Comparison of ENCODE assay signal across 11 cellular contexts in genomic region chr12:116520801-116521471, GRCh38. TPM values are rescaled to one million over a fixed set of nuclear protein-coding genes. Genes with fewer than 3 reads are reported as not detected.
DNase-seq lines count a peak whose midpoint lies in the region; ATAC-seq, FAIRE-seq and TF ChIP-seq lines count a peak whose summit lies in the region.
"Had no signal": no experiment of that assay in that cellular context is flagged by ENCODE, and none has a peak within 500 bp of the region (broad histone marks: within the 10 kb centered on the region; RNA-seq: fewer than 3 reads in every experiment).

No MANE protein-coding gene starts in this region.

- FAIRE-seq in endothelial cell of umbilical vein (lab: Jason Lieb, UNC), result peak; percentile 12
- FAIRE-seq: small intestine had no signal

- H3K27ac ChIP-seq in RWPE2 (ENCODE audit: poor library complexity, severe bottlenecking), result no peak overlapping the region
- no peak overlapping the region for H3K27ac ChIP-seq in endothelial cell of umbilical vein (ENCODE audit: insufficient read depth, low read depth, low read length)
- no peak overlapping the region for H3K27ac ChIP-seq in neural progenitor cell
- no peak overlapping the region for H3K27ac ChIP-seq in coronary artery

- H3K27me3 Mint-ChIP-seq in neural progenitor cell (ENCODE audit: insufficient read depth, low read depth) (peaks cover 3% of the 10 kb centered on the region), Calu3 (ENCODE audit: unreplicated experiment) (peaks cover 65% of the 10 kb centered on the region)

- DNase-seq in G401 (ENCODE audit: low spot score) (peak; percentile 94), RWPE2 (ENCODE audit: low spot score) (no peak), endothelial cell of umbilical vein (ENCODE audit: low read depth, low spot score) (peak; percentile 29), neural progenitor cell (ENCODE audit: low spot score) (no peak), Calu3 (no peak), DMS 273 treated with DMSO at 0.1 percent for 48 hours (lab: John Stamatoyannopoulos, UW) (no peak), coronary artery (ENCODE audit: low spot score) (no peak)
- DNase-seq: small intestine, SW 1271 had no signal

- H3K27ac Mint-ChIP-seq in neural progenitor cell, result peak overlapping the region; percentile 40
- no peak overlapping the region for H3K27ac Mint-ChIP-seq in Calu3 (ENCODE audit: unreplicated experiment)
- H3K27ac Mint-ChIP-seq: activated T-helper 1 cell treated with anti-CD3 and anti-CD28 coated beads, Interleukin-12 subunit alpha, Interleukin-12 subunit beta, Interleukin-2, Interleukin-4 antibody, amounts not matched to agents 30 ng/mL and 10 ng/mL and 1 ng/mL, durations not matched to agents 14 hours and 24 hours and 36 hours had no signal

- peak overlapping the region; percentile 15 for H2AFZ ChIP-seq in endothelial cell of umbilical vein (ENCODE audit: low read depth, low read length)
- peak overlapping the region; percentile 27 for H2AFZ ChIP-seq in neural progenitor cell (replicated peaks)

- H4K20me1 ChIP-seq in endothelial cell of umbilical vein (replicated peaks; ENCODE audit: control insufficient read depth, extremely low read depth, insufficient read depth, low read length), result no peaks in the 10 kb centered on the region
- H4K20me1 ChIP-seq in neural progenitor cell (ENCODE audit: low read depth), result no peaks in the 10 kb centered on the region

- POLR2A ChIA-PET in endothelial cell of umbilical vein (lab: Charles Lee), result no interaction called here

- H3K79me2 ChIP-seq in endothelial cell of umbilical vein (ENCODE audit: control insufficient read depth, insufficient read depth, low read length), result no peaks in the 10 kb centered on the region
- no peaks in the 10 kb centered on the region for H3K79me2 ChIP-seq in neural progenitor cell (ENCODE audit: low read depth)

- dilution Hi-C loops in endothelial cell of umbilical vein (cut with MboI; ENCODE audit: extremely low pct_ligation_motif_present, low sequenced_read_pairs), result no loop called here

- in situ Hi-C loops in G401 (cut with HindIII; ENCODE audit: low sequenced_read_pairs), result no loop called here

- H3K4me3 Mint-ChIP-seq in neural progenitor cell (peak overlapping the region; percentile 7), Calu3 (ENCODE audit: low read depth, unreplicated experiment) (no peak overlapping the region)
- H3K4me3 Mint-ChIP-seq: activated T-helper 1 cell treated with anti-CD3 and anti-CD28 coated beads, Interleukin-12 subunit alpha, Interleukin-12 subunit beta, Interleukin-2, Interleukin-4 antibody, amounts not matched to agents 30 ng/mL and 10 ng/mL and 1 ng/mL, durations not matched to agents 14 hours and 24 hours and 36 hours had no signal

- H3K36me3 Mint-ChIP-seq in neural progenitor cell (no peaks in the 10 kb centered on the region), Calu3 (ENCODE audit: insufficient read depth, unreplicated experiment) (no peaks in the 10 kb centered on the region)

- peaks cover 18% of the 10 kb centered on the region for H3K4me1 ChIP-seq in RWPE2 (ENCODE audit: insufficient read depth, poor library complexity, severe bottlenecking)
- H3K4me1 ChIP-seq in endothelial cell of umbilical vein (ENCODE audit: control insufficient read depth, extremely low read depth, insufficient read depth, low read length), result peaks cover 11% of the 10 kb centered on the region
- H3K4me1 ChIP-seq in neural progenitor cell, result peaks cover 22% of the 10 kb centered on the region

- TF ChIP-seq CTCF in RWPE2 (IDR thresholded peaks at IDR 0.05; ENCODE audit: poor library complexity, severe bottlenecking), result no peak
- TF ChIP-seq CTCF in endothelial cell of umbilical vein (IDR thresholded peaks at IDR 0.05; ENCODE audit: extremely low read depth in 1 of 2, insufficient read depth in 1 of 2, low read depth in 1 of 2, low read length in 2 of 2), result no peak
- no peak for TF ChIP-seq CTCF in neural progenitor cell (IDR thresholded peaks at IDR 0.05)
- TF ChIP-seq CTCF in Calu3 (IDR thresholded peaks at IDR 0.05; ENCODE audit: unreplicated experiment), result no peak
- no peak for TF ChIP-seq CTCF in coronary artery (IDR thresholded peaks at IDR 0.05)

- H3K36me3 ChIP-seq in RWPE2 (ENCODE audit: low read depth) (no peaks in the 10 kb centered on the region), endothelial cell of umbilical vein (ENCODE audit: control insufficient read depth in 2 of 2, extremely low read depth in 1 of 2, insufficient read depth in 2 of 2, low read length in 2 of 2) (no peaks in the 10 kb centered on the region), neural progenitor cell (no peaks in the 10 kb centered on the region)

- no peaks in the 10 kb centered on the region for H3K27me3 ChIP-seq in RWPE2 (ENCODE audit: insufficient read depth, poor library complexity, severe bottlenecking)
- H3K27me3 ChIP-seq in endothelial cell of umbilical vein (ENCODE audit: control insufficient read depth in 2 of 2, insufficient read depth in 2 of 2, low read length in 2 of 2), result peaks cover 0 to 3% of the 10 kb centered on the region in 2 experiments
- H3K27me3 ChIP-seq in neural progenitor cell, result no peaks in the 10 kb centered on the region

- H3K9me1 ChIP-seq in endothelial cell of umbilical vein (replicated peaks; ENCODE audit: control insufficient read depth, extremely low read depth, insufficient read depth, low read length), result no peaks in the 10 kb centered on the region

- ATAC-seq in RWPE2 (ENCODE audit: low read depth), result peak; percentile 17; the same call in 2 of the 3 replicates
- ATAC-seq in HG03457 (IDR thresholded peaks at IDR 0.05; ENCODE audit: unreplicated experiment), result no peak

- H3F3A ChIP-seq in neural progenitor cell (ENCODE audit: low read depth), result no peaks in the 10 kb centered on the region

- H3K9ac ChIP-seq in endothelial cell of umbilical vein (replicated peaks; ENCODE audit: extremely low read depth, insufficient read depth, low read length) (no peak overlapping the region), neural progenitor cell (no peak overlapping the region)

- no peak for TF ChIP-seq POLR2A in endothelial cell of umbilical vein (IDR thresholded peaks at IDR 0.05; ENCODE audit: low read depth, low read length)

- H3K9me3 ChIP-seq in RWPE2 (ENCODE audit: severe bottlenecking), result no peaks in the 10 kb centered on the region
- H3K9me3 ChIP-seq in endothelial cell of umbilical vein (replicated peaks; ENCODE audit: control insufficient read depth, insufficient read depth, low read length), result no peaks in the 10 kb centered on the region
- H3K9me3 ChIP-seq in neural progenitor cell (ENCODE audit: low read depth), result no peaks in the 10 kb centered on the region

- H3K4me3 ChIP-seq in RWPE2 (ENCODE audit: severe bottlenecking) (no peak overlapping the region), endothelial cell of umbilical vein (replicated peaks in 1 of 3; ENCODE audit: insufficient read depth in 1 of 3, low read depth in 1 of 3, low read length in 3 of 3) (no peak overlapping the region), neural progenitor cell (no peak overlapping the region), coronary artery (no peak overlapping the region)

- intact Hi-C loops in endothelial cell of umbilical vein (cut with micrococcal nuclease) (no loop called here), Calu3 (cut with micrococcal nuclease; ENCODE audit: unreplicated experiment) (no loop called here)

- BruUV-seq in endothelial cell of umbilical vein (replicated peaks; lab: Mats Ljungman, UMichigan) (no TSS peak), Calu3 (replicated peaks; lab: Mats Ljungman, UMichigan) (no TSS peak)

- H3K4me1 Mint-ChIP-seq in neural progenitor cell (peaks cover 50% of the 10 kb centered on the region), Calu3 (ENCODE audit: low read depth, unreplicated experiment) (peaks cover 7% of the 10 kb centered on the region)

- H3K4me2 ChIP-seq in endothelial cell of umbilical vein (ENCODE audit: insufficient read depth, low read length) (no peak overlapping the region), neural progenitor cell (no peak overlapping the region)

- CTCF ChIA-PET in endothelial cell of umbilical vein (lab: Charles Lee) (no interaction called here), Calu3 (lab: Charles Lee) (no interaction called here)

- H3K9me3 Mint-ChIP-seq in neural progenitor cell (no peaks in the 10 kb centered on the region), Calu3 (ENCODE audit: low read depth, unreplicated experiment) (no peaks in the 10 kb centered on the region)
- H3K9me3 Mint-ChIP-seq: activated T-helper 1 cell treated with anti-CD3 and anti-CD28 coated beads, Interleukin-12 subunit alpha, Interleukin-12 subunit beta, Interleukin-2, Interleukin-4 antibody, amounts not matched to agents 30 ng/mL and 10 ng/mL and 1 ng/mL, durations not matched to agents 14 hours and 24 hours and 36 hours had no signal

TF ChIP-seq in endothelial cell of umbilical vein, 7 proteins besides CTCF, POLR2A, EP300 and RAD21:
- TF ChIP-seq MYC (IDR thresholded peaks at IDR 0.05; ENCODE audit: low read depth, low read length) (no peak), POLR2AphosphoS5 (IDR thresholded peaks at IDR 0.05; ENCODE audit: insufficient read depth, low read depth, low read length) (no peak), JUN (IDR thresholded peaks at IDR 0.05; ENCODE audit: borderline replicate concordance, insufficient read depth, insufficient read length, low read depth) (no peak), FOS (IDR thresholded peaks at IDR 0.05; ENCODE audit: borderline replicate concordance, insufficient read depth, low read length) (no peak)

RNA-seq across cellular contexts. Expression of gene MAP1LC3B2, which starts 38.2 kb away (rescaled TPM):
- 0.34 TPM in 1 of 2 replicates, not detected in the other for total RNA-seq in G401 (2014; rRNA removed; shearing (Covaris generic))
- total RNA-seq in endothelial cell of umbilical vein (4.1 TPM in 1 of 2 replicates, not detected in the other), neural progenitor cell (ENCODE audit: low replicate concordance) (0.39 and 1.5 TPM in 2 replicates), Calu3 (2022) (0.91 and 0.97 TPM in 2 replicates)
- 0.32 and 0.49 TPM in 2 replicates for polyA plus RNA-seq in endothelial cell of umbilical vein
- polyA plus RNA-seq in endothelial cell of umbilical vein (2011; cell fraction: cytosol; rRNA removed), result 0.82 and 1.1 TPM in 2 replicates
- polyA plus RNA-seq in endothelial cell of umbilical vein (2011; cell fraction: nucleus; rRNA removed), result 0.50 and 1.1 TPM in 2 replicates
- 11.5 and 15.5 TPM in 2 replicates for polyA plus RNA-seq in endothelial cell of umbilical vein (2012)
- polyA minus RNA-seq in endothelial cell of umbilical vein, result 1.2 TPM in 1 of 2 replicates, not detected in the other
- not detected for polyA minus RNA-seq in endothelial cell of umbilical vein (2011; cell fraction: cytosol; rRNA and poly(A)+ RNA removed)
- not detected in 2 replicates for polyA minus RNA-seq in endothelial cell of umbilical vein (2011; cell fraction: nucleus; rRNA and poly(A)+ RNA removed)

Comparison
In these comparisons a context has a peak if more than half of its experiments do, and no peak if none do; other contexts are left out.
1. DNase-seq: peak in G401 (single experiment) and endothelial cell of umbilical vein (single experiment); none in RWPE2 (single experiment), neural progenitor cell (single experiment), Calu3 (single experiment), DMS 273 treated with DMSO at 0.1 percent for 48 hours (single experiment) and coronary artery (single experiment).